ENCODE assay signal across 24 cellular contexts in genomic region chr14:33010495-33010894, GRCh38.
"Had no signal": no experiment of that assay in that cellular context is flagged by ENCODE, and none has a peak within 500 bp of the region (broad histone marks: within the 10 kb centered on the region; RNA-seq: fewer than 3 reads in every experiment).

No MANE protein-coding gene starts in this region.

- H3K36me3 ChIP-seq: colonic mucosa, esophagus squamous epithelium, gastrocnemius medialis, left lung, lower lobe of right lung had no signal

- H3K4me3 ChIP-seq: colonic mucosa, esophagus squamous epithelium, gastrocnemius medialis, left lung, lower lobe of right lung, mucosa of descending colon had no signal

- H3K9me3 ChIP-seq: colonic mucosa, esophagus squamous epithelium, gastrocnemius medialis, left lung, lower lobe of right lung, mucosa of descending colon had no signal

- H3K27ac ChIP-seq: colonic mucosa, epithelial cell of prostate, esophagus squamous epithelium, gastrocnemius medialis, left lung, lower lobe of right lung had no signal

- FAIRE-seq: endometrium, islet of Langerhans, keratinocyte had no signal

- DNase-seq: colonic mucosa; cortex of kidney; effector CD8-positive, alpha-beta T cell; effector memory CD8-positive, alpha-beta T cell; endodermal cell; erythroblast; esophagus squamous epithelium; foreskin fibroblast; foreskin melanocyte; gastrocnemius medialis; glutamatergic neuron; hippocampal formation; left cardiac atrium; left lung; lower lobe of right lung; mesenchymal stem cell; mucosa of descending colon; naive B cell; naive thymus-derived CD8-positive, alpha-beta T cell had no signal

- H3K4me1 ChIP-seq: colonic mucosa, esophagus squamous epithelium, left lung, lower lobe of right lung had no signal

- ATAC-seq: effector memory CD8-positive, alpha-beta T cell; esophagus mucosa; gastrocnemius medialis; left lung; lower lobe of right lung; mucosa of descending colon; naive thymus-derived CD8-positive, alpha-beta T cell had no signal

- H3K27me3 ChIP-seq: colonic mucosa, esophagus squamous epithelium, gastrocnemius medialis, left lung had no signal
